9 cellular contexts compared by ENCODE assay signal in the genomic region with DNA sequence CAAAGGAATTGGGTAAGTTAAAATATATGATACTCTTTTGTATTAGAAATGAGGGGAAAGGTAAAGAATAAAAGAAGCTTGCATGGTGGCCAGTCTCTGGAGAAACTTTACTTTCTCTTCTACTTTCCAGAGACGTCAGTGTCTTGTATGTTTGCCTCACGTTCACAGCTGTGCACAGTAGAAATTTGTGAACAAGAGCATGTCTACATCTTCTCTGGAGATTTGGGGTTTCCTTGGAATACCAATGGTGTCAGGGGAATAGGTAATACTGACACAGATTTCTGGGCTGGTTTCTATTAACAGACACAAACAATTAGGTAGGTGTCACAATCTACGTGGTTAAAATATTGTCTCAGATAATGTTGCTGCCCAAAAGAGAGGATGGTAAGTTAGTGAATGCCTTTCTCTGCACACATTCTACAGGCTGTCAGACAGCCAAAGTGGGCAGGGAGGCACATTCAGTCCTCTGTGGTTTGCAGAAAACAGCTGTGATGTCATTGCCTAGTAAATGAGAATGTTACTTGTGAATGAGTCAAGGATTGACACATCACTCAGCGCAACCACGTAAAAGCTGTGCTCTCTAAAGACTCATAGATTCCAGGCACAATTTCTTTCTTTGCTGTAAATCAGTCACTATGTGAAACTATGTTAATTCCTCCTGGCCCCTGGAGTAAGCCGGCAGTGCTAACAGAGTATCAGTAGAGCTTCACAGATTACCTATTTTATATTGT.
DNase-seq lines count a peak whose midpoint lies in the region; ATAC-seq and TF ChIP-seq lines count a peak whose summit lies in the region.
"Had no signal": no experiment of that assay in that cellular context is flagged by ENCODE, and none has a peak within 500 bp of the region (broad histone marks: within the 10 kb centered on the region; RNA-seq: fewer than 3 reads in every experiment).

No MANE protein-coding gene starts in this region.

- peak in 1 of 2 donors; percentile 50 for ATAC-seq in CD4-positive, CD25-positive, alpha-beta regulatory T cell (ENCODE audit: low read depth in 2 of 2)
- peak; percentile 83 for ATAC-seq in RWPE2 (ENCODE audit: low read depth)
- ATAC-seq in HG03135 (IDR thresholded peaks at IDR 0.05; ENCODE audit: unreplicated experiment), result no peak
- ATAC-seq in GM18517 (IDR thresholded peaks at IDR 0.05; ENCODE audit: unreplicated experiment), result no peak

- TF ChIP-seq CTCF in RWPE2 (IDR thresholded peaks at IDR 0.05; ENCODE audit: poor library complexity, severe bottlenecking) (no peak), sigmoid colon (IDR thresholded peaks at IDR 0.05) (no peak)

- no peak overlapping the region for H3K27ac Mint-ChIP-seq in CD4-positive, CD25-positive, alpha-beta regulatory T cell

- H3K4me3 ChIP-seq in CD4-positive, CD25-positive, alpha-beta regulatory T cell (ENCODE audit: low read depth, low read length), result no peak overlapping the region
- no peak overlapping the region for H3K4me3 ChIP-seq in RWPE2 (ENCODE audit: severe bottlenecking)
- no peak overlapping the region for H3K4me3 ChIP-seq in sigmoid colon

- H3K9me3 ChIP-seq in CD4-positive, CD25-positive, alpha-beta regulatory T cell (ENCODE audit: control insufficient read depth in 2 of 2, low read length in 2 of 2), result no peaks in the 10 kb centered on the region
- no peaks in the 10 kb centered on the region for H3K9me3 ChIP-seq in RWPE2 (ENCODE audit: severe bottlenecking)
- H3K9me3 ChIP-seq in sigmoid colon, result no peaks in the 10 kb centered on the region

- H3K36me3 ChIP-seq in CD4-positive, CD25-positive, alpha-beta regulatory T cell (ENCODE audit: control insufficient read depth, insufficient read depth, low read length), result no peaks in the 10 kb centered on the region
- H3K36me3 ChIP-seq in RWPE2 (ENCODE audit: low read depth) (no peaks in the 10 kb centered on the region), sigmoid colon (no peaks in the 10 kb centered on the region)

- intact Hi-C loops in sigmoid colon (cut with DNase I), result loop anchor here (5.0 kb wide), 1 partner anchor 85 kb away; no protein-coding TSS in a partner anchor

- H3K4me1 Mint-ChIP-seq in CD4-positive, CD25-positive, alpha-beta regulatory T cell, result peaks cover 0 to 8% (median 3%) of the 10 kb centered on the region in 4 donors

- TF ChIP-seq POLR2A in sigmoid colon (IDR thresholded peaks at IDR 0.05), result no peak

- no peak overlapping the region for H3K4me3 Mint-ChIP-seq in CD4-positive, CD25-positive, alpha-beta regulatory T cell
- H3K4me3 Mint-ChIP-seq: neural crest cell had no signal

- peak; percentile 77 to 96 (median 86) for TF ChIP-seq EP300 in sigmoid colon (IDR thresholded peaks at IDR 0.05)

- H3K27ac ChIP-seq in CD4-positive, CD25-positive, alpha-beta regulatory T cell (ENCODE audit: insufficient read depth, low read length, poor library complexity, severe bottlenecking), result no peak overlapping the region
- H3K27ac ChIP-seq in RWPE2 (ENCODE audit: poor library complexity, severe bottlenecking), result peak overlapping the region; percentile 77
- peak overlapping the region in 1 of 4 donors; percentile 32 for H3K27ac ChIP-seq in sigmoid colon

- H3K9me3 Mint-ChIP-seq in CD4-positive, CD25-positive, alpha-beta regulatory T cell, result peaks cover 0 to 4% (median 0%) of the 10 kb centered on the region in 7 donors
- H3K9me3 Mint-ChIP-seq: neural crest cell had no signal

- peak in 2 of 3 donors; percentile 14 to 39 for DNase-seq in CD4-positive, CD25-positive, alpha-beta regulatory T cell
- DNase-seq in RWPE2 (ENCODE audit: low spot score), result peak; percentile 73
- DNase-seq in dedifferentiated amniotic fluid mesenchymal stem cell (ENCODE audit: extremely low spot score), result peak; percentile 85
- DNase-seq in sigmoid colon, result peak; percentile 82
- DNase-seq in D341Med (ENCODE audit: low spot score), result no peak
- no peak for DNase-seq in NCI-H69 (lab: John Stamatoyannopoulos, UW)

- no peaks in the 10 kb centered on the region for H3K27me3 ChIP-seq in CD4-positive, CD25-positive, alpha-beta regulatory T cell (ENCODE audit: control insufficient read depth, insufficient read depth, low read length)
- no peaks in the 10 kb centered on the region for H3K27me3 ChIP-seq in RWPE2 (ENCODE audit: insufficient read depth, poor library complexity, severe bottlenecking)
- no peaks in the 10 kb centered on the region for H3K27me3 ChIP-seq in sigmoid colon

- 62 to 70% methylated on average over 6 of the region's 6 CpGs for WGBS in sigmoid colon, 2 donors

- H3K36me3 Mint-ChIP-seq in CD4-positive, CD25-positive, alpha-beta regulatory T cell, result no peaks in the 10 kb centered on the region

- H3K4me1 ChIP-seq in CD4-positive, CD25-positive, alpha-beta regulatory T cell (ENCODE audit: control insufficient read depth, insufficient read depth, low read length, poor library complexity, severe bottlenecking), result no peaks in the 10 kb centered on the region
- H3K4me1 ChIP-seq in RWPE2 (ENCODE audit: insufficient read depth, poor library complexity, severe bottlenecking) (peaks cover 29% of the 10 kb centered on the region), sigmoid colon (peaks cover 0 to 16% (median 6%) of the 10 kb centered on the region in 4 donors)

- H3K27me3 Mint-ChIP-seq in CD4-positive, CD25-positive, alpha-beta regulatory T cell, result no peaks in the 10 kb centered on the region

Comparison
In these comparisons a context has a peak if more than half of its experiments do, and no peak if none do; other contexts are left out.
1. DNase-seq: peak in CD4-positive, CD25-positive, alpha-beta regulatory T cell (2 of 3), RWPE2 (single experiment), dedifferentiated amniotic fluid mesenchymal stem cell (single experiment) and sigmoid colon (single experiment); none in D341Med (single experiment) and NCI-H69 (single experiment).